In the genomic region with DNA sequence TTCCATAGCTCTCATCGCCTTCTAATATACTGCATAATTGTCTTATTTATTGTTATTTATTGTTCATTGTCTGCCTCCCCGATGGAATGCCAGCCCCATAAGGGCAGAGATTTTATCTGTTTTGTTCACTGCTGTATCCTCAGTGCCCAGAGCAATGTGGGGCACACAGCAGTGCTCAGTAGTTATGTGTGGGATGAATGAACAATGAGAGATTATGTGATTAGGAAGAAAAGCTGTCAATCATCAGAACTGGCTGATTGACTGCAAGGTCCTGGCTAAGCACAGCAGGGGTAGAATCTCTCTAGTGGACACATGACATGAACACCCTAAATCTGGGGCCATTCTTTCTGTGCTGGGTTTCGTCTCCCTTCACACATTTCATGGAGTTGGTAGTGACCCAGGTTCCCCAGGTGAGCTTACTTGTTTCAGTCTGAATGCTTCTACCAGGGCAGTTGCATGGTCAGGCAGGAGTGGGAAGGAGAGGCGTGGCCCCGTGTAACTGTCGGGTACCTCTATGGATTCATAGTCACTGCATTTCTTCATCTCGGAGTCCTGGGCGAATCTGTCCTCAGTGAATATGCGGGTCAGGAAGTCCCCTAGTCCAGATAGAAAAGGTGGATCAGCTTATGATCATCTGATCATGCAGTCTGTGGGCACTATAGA, we compare ENCODE assay signal across 34 cellular contexts. TPM values are rescaled to one million over a fixed set of nuclear protein-coding genes. Genes with fewer than 3 reads are reported as not detected.
"Had no signal": no experiment of that assay in that cellular context is flagged by ENCODE, and none has a peak within 500 bp of the region (broad histone marks: within the 10 kb centered on the region; RNA-seq: fewer than 3 reads in every experiment).

No MANE protein-coding gene starts in this region.

- H3K36me3 ChIP-seq: adrenal gland, esophagus squamous epithelium had no signal

- ATAC-seq: activated CD4-positive, alpha-beta T cell treated with anti-CD3 and anti-CD28 coated beads for 36 hours; activated CD8-positive, alpha-beta memory T cell treated with anti-CD3 and anti-CD28 coated beads, Interleukin-2, amount 10 ng/mL, durations not matched to agents 7 days and 5 days; activated CD8-positive, alpha-beta T cell treated with anti-CD3 and anti-CD28 coated beads, Interleukin-2, amount 10 ng/mL, durations not matched to agents 7 days and 5 days; activated naive CD8-positive, alpha-beta T cell treated with anti-CD3 and anti-CD28 coated beads, Interleukin-2, amount 50 U/mL, for 24 hours; body of pancreas; effector memory CD8-positive, alpha-beta T cell; T-helper 17 cell had no signal

- H3K4me3 ChIP-seq: adrenal gland, body of pancreas, esophagus squamous epithelium had no signal

- H3K4me1 ChIP-seq: adrenal gland, body of pancreas, esophagus squamous epithelium had no signal

- H3K27me3 ChIP-seq: adrenal gland had no signal

- DNase-seq: activated CD4-positive, alpha-beta memory T cell treated with anti-CD3 and anti-CD28 coated beads for 36 hours; activated CD4-positive, alpha-beta T cell treated with anti-CD3 and anti-CD28 coated beads for 36 hours; activated CD4-positive, alpha-beta T cell treated with anti-CD3 and anti-CD28 coated beads, Interleukin-2, amount 10 ng/mL, durations not matched to agents 24 days and 14 days; activated CD4-positive, CD25-positive, alpha-beta regulatory T cell; activated CD4-positive, CD25-positive, alpha-beta regulatory T cell treated with anti-CD3 and anti-CD28 coated beads, Interleukin-2, amount 50 U/mL, for 72 hours; activated CD8-positive, alpha-beta memory T cell treated with anti-CD3 and anti-CD28 coated beads, Interleukin-2, amount 10 ng/mL, durations not matched to agents 7 days and 5 days; activated CD8-positive, alpha-beta memory T cell treated with anti-CD3 and anti-CD28 coated beads, Interleukin-2, amount 50 U/mL, for 4 hours; activated CD8-positive, alpha-beta T cell treated with anti-CD3 and anti-CD28 coated beads, Interleukin-2, amount 10 ng/mL, durations not matched to agents 7 days and 5 days; activated effector memory CD4-positive, alpha-beta T cell treated with anti-CD3 and anti-CD28 coated beads, Interleukin-2, amount 50 U/mL, for 16 hours; activated naive CD4-positive, alpha-beta T cell treated with anti-CD3 and anti-CD28 coated beads for 36 hours; activated naive CD8-positive, alpha-beta T cell treated with anti-CD3 and anti-CD28 coated beads for 36 hours; activated naive CD8-positive, alpha-beta T cell treated with anti-CD3 and anti-CD28 coated beads, Interleukin-2, amount 50 U/mL, for 24 hours; activated T-cell treated with anti-CD3 and anti-CD28 coated beads, Interleukin-2, amount 50 U/mL, for 1 hour; activated T-cell treated with anti-CD3 and anti-CD28 coated beads, Interleukin-2, amount 50 U/mL, for 48 hours; amygdala; aorta; body of pancreas; caudate nucleus; cortex of kidney; dermis blood vessel endothelial cell; effector CD4-positive, alpha-beta T cell; effector memory CD8-positive, alpha-beta T cell; esophagus squamous epithelium; head of caudate nucleus; T-helper 1 cell; T-helper 17 cell had no signal

- H3K9me3 ChIP-seq: adrenal gland, body of pancreas, esophagus squamous epithelium had no signal

RNA-seq across cellular contexts. Expression of a gene that starts 12.6 kb away (rescaled TPM):
- total RNA-seq: activated CD8-positive, alpha-beta memory T cell treated with anti-CD3 and anti-CD28 coated beads for 36 hours; activated naive CD8-positive, alpha-beta T cell treated with anti-CD3 and anti-CD28 coated beads for 36 hours; activated T-helper 1 cell treated with anti-CD3 and anti-CD28 coated beads, Interleukin-12 subunit alpha, Interleukin-12 subunit beta, Interleukin-2, Interleukin-4 antibody, amounts not matched to agents 30 ng/mL and 10 ng/mL and 1 ng/mL, durations not matched to agents 14 hours and 24 hours and 36 hours; activated T-helper 2 cell treated with anti-CD3 and anti-CD28 coated beads, Interferon-gamma antibody, Interleukin-2, Interleukin-4, amounts not matched to agents 10 μg/mL and 5 μg/mL and 100 μg/mL, durations not matched to agents 14 hours and 24 hours and 36 hours; body of pancreas; chondrocyte; dermis blood vessel endothelial cell; endothelial cell of umbilical vein; fibroblast of lung had no signal
- polyA plus RNA-seq: esophagus, fibroblast of lung had no signal
